ENCODE assay signal across 9 cellular contexts in the genomic region with DNA sequence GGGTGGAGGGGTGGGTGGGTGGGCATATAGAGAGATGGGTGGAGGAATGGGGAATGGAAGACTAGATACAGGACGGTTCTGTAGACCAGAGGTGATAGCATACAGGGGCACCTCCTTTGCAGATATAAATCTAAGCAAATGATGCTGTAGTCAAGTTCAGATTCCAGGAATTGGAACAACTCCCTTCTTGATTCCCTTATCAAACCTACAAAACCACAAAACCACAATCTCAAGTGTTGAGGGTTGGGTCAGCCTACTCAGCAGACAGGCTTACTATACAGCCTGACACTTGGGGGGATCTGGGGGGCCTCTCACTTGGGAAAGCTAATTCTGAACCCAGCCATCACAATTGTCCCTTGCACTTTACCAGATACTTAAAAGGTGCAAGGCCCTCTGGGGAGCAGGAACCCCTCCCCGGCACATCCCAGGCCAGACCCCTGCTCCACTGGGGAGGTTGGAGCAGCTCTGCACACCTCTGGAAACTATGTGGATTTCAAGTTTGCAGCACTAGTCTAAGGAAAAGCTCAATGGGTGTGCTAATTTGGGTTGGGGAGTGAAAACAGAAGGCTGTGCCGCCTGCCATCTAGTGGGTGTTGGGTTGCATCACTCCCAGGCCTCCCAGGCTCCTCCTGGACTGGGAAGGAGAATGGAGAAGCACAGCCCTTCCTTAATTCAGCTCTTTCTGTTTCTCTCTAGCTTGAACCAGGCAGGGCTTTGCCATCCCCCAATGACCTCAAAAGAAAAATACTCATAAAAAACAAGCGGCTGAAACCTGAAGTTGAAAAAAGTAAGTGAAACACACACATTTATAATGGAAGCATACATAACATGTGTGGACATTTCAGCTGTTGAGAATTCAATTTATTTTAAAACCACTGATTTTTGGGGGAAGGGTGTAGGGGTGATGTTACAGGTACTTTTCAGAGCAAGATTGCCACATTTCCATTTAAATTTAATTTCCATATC.
DNase-seq lines count a peak whose midpoint lies in the region; ATAC-seq and TF ChIP-seq lines count a peak whose summit lies in the region.
"Had no signal": no experiment of that assay in that cellular context is flagged by ENCODE, and none has a peak within 500 bp of the region (broad histone marks: within the 10 kb centered on the region; RNA-seq: fewer than 3 reads in every experiment).

No MANE protein-coding gene starts in this region.

- WGBS in thyroid gland, 2 donors, result 34 to 49% methylated on average over 4 of the region's 4 CpGs

- TF ChIP-seq CTCF in thyroid gland (IDR thresholded peaks at IDR 0.05), result peak; percentile 11 to 83 (median 74)

- H3K4me3 Mint-ChIP-seq in activated T-helper 2 cell treated with anti-CD3 and anti-CD28 coated beads, Interferon-gamma antibody, Interleukin-2, Interleukin-4, amounts not matched to agents 10 μg/mL and 5 μg/mL and 100 μg/mL, durations not matched to agents 14 hours and 24 hours and 36 hours (ENCODE audit: low read depth), result no peak overlapping the region
- H3K4me3 Mint-ChIP-seq: B cell had no signal

- no peaks in the 10 kb centered on the region for H3K27me3 Mint-ChIP-seq in activated T-helper 2 cell treated with anti-CD3 and anti-CD28 coated beads, Interferon-gamma antibody, Interleukin-2, Interleukin-4, amounts not matched to agents 10 μg/mL and 5 μg/mL and 100 μg/mL, durations not matched to agents 14 hours and 24 hours and 36 hours (ENCODE audit: low read depth)
- H3K27me3 Mint-ChIP-seq: B cell had no signal

- no peaks in the 10 kb centered on the region for H3K36me3 ChIP-seq in thyroid gland

- H3K4me1 Mint-ChIP-seq in activated T-helper 2 cell treated with anti-CD3 and anti-CD28 coated beads, Interferon-gamma antibody, Interleukin-2, Interleukin-4, amounts not matched to agents 10 μg/mL and 5 μg/mL and 100 μg/mL, durations not matched to agents 14 hours and 24 hours and 36 hours (ENCODE audit: low read depth), result peaks cover 6% of the 10 kb centered on the region

- TF ChIP-seq POLR2A in thyroid gland (IDR thresholded peaks at IDR 0.05), result no peak

- intact Hi-C loops in thyroid gland (cut with DNase I), result no loop called here
- intact Hi-C loops in activated T-helper 2 cell treated with anti-CD3 and anti-CD28 coated beads, Interferon-gamma antibody, Interleukin-2, Interleukin-4, amounts not matched to agents 10 μg/mL and 5 μg/mL and 100 μg/mL, durations not matched to agents 14 hours and 24 hours and 36 hours (cut with micrococcal nuclease), result no loop called here

- in situ Hi-C loops in T47D (cut with HindIII; ENCODE audit: low pct_unique_long_range_greater_than_20kb, low sequenced_read_pairs), result no loop called here

- no peaks in the 10 kb centered on the region for H3K9me3 ChIP-seq in thyroid gland

- no peak overlapping the region for H3K4me3 ChIP-seq in thyroid gland (replicated peaks in 1 of 3)

- H3K9me3 Mint-ChIP-seq in activated T-helper 2 cell treated with anti-CD3 and anti-CD28 coated beads, Interferon-gamma antibody, Interleukin-2, Interleukin-4, amounts not matched to agents 10 μg/mL and 5 μg/mL and 100 μg/mL, durations not matched to agents 14 hours and 24 hours and 36 hours, result no peaks in the 10 kb centered on the region

- H3K27ac Mint-ChIP-seq in activated T-helper 2 cell treated with anti-CD3 and anti-CD28 coated beads, Interferon-gamma antibody, Interleukin-2, Interleukin-4, amounts not matched to agents 10 μg/mL and 5 μg/mL and 100 μg/mL, durations not matched to agents 14 hours and 24 hours and 36 hours, result no peak overlapping the region
- H3K27ac Mint-ChIP-seq: B cell had no signal

- peak overlapping the region in 1 of 3 donors; percentile 65 for H3K27ac ChIP-seq in thyroid gland

- DNase-seq in NCI-H1436 (lab: John Stamatoyannopoulos, UW) (peak; percentile 38), NCI-H1436 treated with DMSO at 0.1 percent for 48 hours (lab: John Stamatoyannopoulos, UW) (no peak), NCI-H69 (lab: John Stamatoyannopoulos, UW) (peak; percentile 83), T47D (ENCODE audit: low read depth in 1 of 2, low spot score in 1 of 2) (peak; percentile 76 to 78), iris pigment epithelial cell (ENCODE audit: low read depth) (peak; percentile 71), thyroid gland (peak; percentile 70 to 80)
- no peak for DNase-seq in activated T-helper 2 cell treated with anti-CD3 and anti-CD28 coated beads, Interferon-gamma antibody, Interleukin-2, Interleukin-4, amounts not matched to agents 10 μg/mL and 5 μg/mL and 100 μg/mL, durations not matched to agents 14 hours and 24 hours and 36 hours (ENCODE audit: low spot score)

- peaks cover 43% of the 10 kb centered on the region in 2 donors for H3K4me1 ChIP-seq in thyroid gland

- no peaks in the 10 kb centered on the region for H3K36me3 Mint-ChIP-seq in activated T-helper 2 cell treated with anti-CD3 and anti-CD28 coated beads, Interferon-gamma antibody, Interleukin-2, Interleukin-4, amounts not matched to agents 10 μg/mL and 5 μg/mL and 100 μg/mL, durations not matched to agents 14 hours and 24 hours and 36 hours (ENCODE audit: low read depth)

- no peaks in the 10 kb centered on the region for H3K27me3 ChIP-seq in thyroid gland

- ATAC-seq in HG02981 (IDR thresholded peaks at IDR 0.05; ENCODE audit: unreplicated experiment), result peak; percentile 53

Comparison
In these comparisons a context has a peak if more than half of its experiments do, and no peak if none do; other contexts are left out.
1. DNase-seq: peak in NCI-H1436 (single experiment), NCI-H69 (single experiment), T47D (2 of 2), iris pigment epithelial cell (single experiment) and thyroid gland (2 of 2); none in NCI-H1436 treated with DMSO at 0.1 percent for 48 hours (single experiment) and activated T-helper 2 cell treated with anti-CD3 and anti-CD28 coated beads, Interferon-gamma antibody, Interleukin-2, Interleukin-4, amounts not matched to agents 10 μg/mL and 5 μg/mL and 100 μg/mL, durations not matched to agents 14 hours and 24 hours and 36 hours (single experiment).